In genomic region chr1:154320882-154321608, GRCh38 we compare ENCODE assay signal across 20 cellular contexts. TPM values are rescaled to one million over a fixed set of nuclear protein-coding genes. Genes with fewer than 3 reads are reported as not detected.
DNase-seq lines count a peak whose midpoint lies in the region; ATAC-seq and TF ChIP-seq lines count a peak whose summit lies in the region.
"Had no signal": no experiment of that assay in that cellular context is flagged by ENCODE, and none has a peak within 500 bp of the region (broad histone marks: within the 10 kb centered on the region; RNA-seq: fewer than 3 reads in every experiment).

A gene with protein sequence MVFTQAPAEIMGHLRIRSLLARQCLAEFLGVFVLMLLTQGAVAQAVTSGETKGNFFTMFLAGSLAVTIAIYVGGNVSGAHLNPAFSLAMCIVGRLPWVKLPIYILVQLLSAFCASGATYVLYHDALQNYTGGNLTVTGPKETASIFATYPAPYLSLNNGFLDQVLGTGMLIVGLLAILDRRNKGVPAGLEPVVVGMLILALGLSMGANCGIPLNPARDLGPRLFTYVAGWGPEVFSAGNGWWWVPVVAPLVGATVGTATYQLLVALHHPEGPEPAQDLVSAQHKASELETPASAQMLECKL (plus strand): TSS chr1:154321093. CDS start chr1:154321156, 63 bp downstream.

- no peak within 1 kb of the TSS for H4K91ac ChIP-seq in neuronal stem cell (ENCODE audit: low read depth, low read length, poor library complexity)

- peak within 1 kb of the TSS in 2 of 10 donors; percentile 26 to 53 for H3K27ac ChIP-seq in heart right ventricle
- no peak within 1 kb of the TSS for H3K27ac ChIP-seq in neuronal stem cell (replicated peaks; ENCODE audit: low read length)
- no peak within 1 kb of the TSS for H3K27ac ChIP-seq in coronary artery
- H3K27ac ChIP-seq: C4-2B, neutrophil, PC-9 had no signal

- H3K36me3 ChIP-seq in heart right ventricle (no peaks in the 10 kb centered on the region), neuronal stem cell (replicated peaks in 1 of 2; ENCODE audit: control insufficient read depth in 2 of 2, insufficient read depth in 2 of 2, low read length in 2 of 2) (no peaks in the 10 kb centered on the region)
- H3K36me3 ChIP-seq: neutrophil, spleen had no signal

- H3K27ac Mint-ChIP-seq in activated T-helper 17 cell treated with anti-CD3 and anti-CD28 coated beads, Interleukin-2, amount 50 U/mL, for 72 hours, result peak within 1 kb of the TSS; percentile 49

- no peak within 1 kb of the TSS for H2AK5ac ChIP-seq in neuronal stem cell (ENCODE audit: low read depth, low read length)

- no peak within 1 kb of the TSS for H4K8ac ChIP-seq in neuronal stem cell (ENCODE audit: low read depth, low read length)

- H3K14ac ChIP-seq in neuronal stem cell (ENCODE audit: low read length), result no peak within 1 kb of the TSS

- H3K4me3 ChIP-seq in heart right ventricle, result no peak within 1 kb of the TSS
- no peak within 1 kb of the TSS for H3K4me3 ChIP-seq in neuronal stem cell (ENCODE audit: low read length in 2 of 2)
- H3K4me3 ChIP-seq in coronary artery, result no peak within 1 kb of the TSS
- H3K4me3 ChIP-seq: PC-9, spleen had no signal

- H2BK15ac ChIP-seq in neuronal stem cell (ENCODE audit: low read length), result no peak within 1 kb of the TSS

- no peak within 1 kb of the TSS for H3K18ac ChIP-seq in neuronal stem cell (ENCODE audit: low read length)

- H2AFZ ChIP-seq in neuronal stem cell (ENCODE audit: low read length), result no peak within 1 kb of the TSS
- H2AFZ ChIP-seq: PC-9 had no signal

- intact Hi-C loops in heart right ventricle (cut with DNase I), result loop anchor here in 2 of 10 donors (5.0 to 10.0 kb wide), 2 partner anchors 49 to 234 kb away; partner anchors contain the start of genes HAX1 (in 1 of the 2) and UBE2Q1 (in 1 of the 2)

- H3K36me3 Mint-ChIP-seq in activated T-helper 17 cell treated with anti-CD3 and anti-CD28 coated beads, Interleukin-2, amount 50 U/mL, for 72 hours (ENCODE audit: low read depth), result no peaks in the 10 kb centered on the region

- H3K9ac ChIP-seq in neuronal stem cell (ENCODE audit: low read depth, low read length, poor library complexity), result peak within 1 kb of the TSS; percentile 68

- H2BK12ac ChIP-seq in neuronal stem cell (ENCODE audit: low read length), result no peak within 1 kb of the TSS

- H3K27me3 ChIP-seq in heart right ventricle, result peaks cover 0 to 20% (median 0%) of the 10 kb centered on the region in 7 donors
- peaks cover 0 to 19% (median 0%) of the 10 kb centered on the region in 3 experiments for H3K27me3 ChIP-seq in neuronal stem cell (ENCODE audit: control insufficient read depth in 3 of 3, insufficient read depth in 3 of 3, low read depth in 1 of 3, low read length in 3 of 3)

- DNase-seq in OCI-M1 (lab: John Stamatoyannopoulos, UW), result peak; percentile 94
- no peak for DNase-seq in heart right ventricle
- no peak for DNase-seq in neuronal stem cell (ENCODE audit: low spot score)
- no peak for DNase-seq in NCI-H1105 (lab: John Stamatoyannopoulos, UW)
- DNase-seq in central memory CD4-positive, alpha-beta T cell, result no peak
- no peak for DNase-seq in coronary artery (ENCODE audit: low spot score)
- DNase-seq: activated CD4-positive, alpha-beta T cell treated with anti-CD3 and anti-CD28 coated beads, Interleukin-2, amount 50 U/mL, for 4 hours; effector memory CD4-positive, alpha-beta T cell; KG1; NCI-H1436 treated with DMSO at 0.1 percent for 48 hours; PC-9; spleen had no signal

- no peak within 1 kb of the TSS for H3K4ac ChIP-seq in neuronal stem cell (ENCODE audit: low read length)

- H3K4me1 ChIP-seq in heart right ventricle, result peaks cover 3 to 25% (median 19%) of the 10 kb centered on the region in 9 donors
- H3K4me1 ChIP-seq in neuronal stem cell (ENCODE audit: control insufficient read depth in 2 of 2, insufficient read depth in 1 of 2, low read depth in 1 of 2, low read length in 2 of 2), result no peaks in the 10 kb centered on the region

- peaks cover 3% of the 10 kb centered on the region for H3K79me1 ChIP-seq in neuronal stem cell (ENCODE audit: low read depth, low read length)

- H3K4me1 Mint-ChIP-seq in activated T-helper 17 cell treated with anti-CD3 and anti-CD28 coated beads, Interleukin-2, amount 50 U/mL, for 72 hours, result no peaks in the 10 kb centered on the region

- H2BK120ac ChIP-seq in neuronal stem cell (ENCODE audit: low read depth, low read length), result no peak within 1 kb of the TSS

- no peak within 1 kb of the TSS for H3K23ac ChIP-seq in neuronal stem cell (ENCODE audit: low read depth, low read length, poor library complexity)

- H3K4me3 Mint-ChIP-seq in activated T-helper 17 cell treated with anti-CD3 and anti-CD28 coated beads, Interleukin-2, amount 50 U/mL, for 72 hours, result no peak within 1 kb of the TSS

- TF ChIP-seq CTCF in heart right ventricle (IDR thresholded peaks at IDR 0.05) (peak in 2 of 9 donors; percentile 24 to 26), coronary artery (IDR thresholded peaks at IDR 0.05) (no peak)

- no peak for TF ChIP-seq POLR2A in GM18505 (IDR thresholded peaks at IDR 0.05; ENCODE audit: borderline replicate concordance, extremely low read depth, insufficient read depth, insufficient read length)

- H3K27me3 Mint-ChIP-seq in activated T-helper 17 cell treated with anti-CD3 and anti-CD28 coated beads, Interleukin-2, amount 50 U/mL, for 72 hours, result no peaks in the 10 kb centered on the region

- ATAC-seq in activated T-helper 17 cell treated with anti-CD3 and anti-CD28 coated beads, Interleukin-2, amount 50 U/mL, for 72 hours (replicated peaks), result no peak
- peak; percentile 15 to 66 (median 40) for ATAC-seq in heart right ventricle
- ATAC-seq in GM18505 (IDR thresholded peaks at IDR 0.05; ENCODE audit: unreplicated experiment), result no peak

- no peak within 1 kb of the TSS for H2BK5ac ChIP-seq in neuronal stem cell (ENCODE audit: low read length)

- peaks cover 0 to 12% (median 0%) of the 10 kb centered on the region in 11 donors for H3K9me3 ChIP-seq in heart right ventricle
- no peaks in the 10 kb centered on the region for H3K9me3 ChIP-seq in neuronal stem cell (replicated peaks in 1 of 2; ENCODE audit: control insufficient read depth in 2 of 2, insufficient read depth in 1 of 2, low read depth in 1 of 2, low read length in 2 of 2)

- no peaks in the 10 kb centered on the region for H3K9me3 Mint-ChIP-seq in activated T-helper 17 cell treated with anti-CD3 and anti-CD28 coated beads, Interleukin-2, amount 50 U/mL, for 72 hours

- 4 to 10% methylated on average over 9 of the region's 9 CpGs for WGBS in heart right ventricle, 2 donors
- WGBS in neuronal stem cell (ENCODE audit: extremely low coverage in 2 of 2, insufficient read length in 2 of 2, insufficient replicate concordance in 1 of 2), 2 donors, result 100% methylated on average over 2 of the region's 9 CpGs

- no peak within 1 kb of the TSS for H3K4me2 ChIP-seq in neuronal stem cell (ENCODE audit: insufficient read depth, low read length, poor library complexity, severe bottlenecking)
- H3K4me2 ChIP-seq: PC-9 had no signal

RNA-seq across cellular contexts. Expression of the gene that starts here (rescaled TPM):
- not detected for total RNA-seq in activated T-helper 17 cell treated with anti-CD3 and anti-CD28 coated beads, Interleukin-2, amount 50 U/mL, for 72 hours
- 1 to 10 TPM in 1 of 10 donors, under 1 TPM in 6, not detected in 3; 0.12 to 1.5 (median 0.48) TPM for total RNA-seq in heart right ventricle
- polyA plus RNA-seq in heart right ventricle, result under 1 TPM in 1 of 2 donors, not detected in 1; 0.35 TPM
- polyA plus RNA-seq in neuronal stem cell (2013, experiment 1 of 2), result not detected
- not detected for polyA plus RNA-seq in neuronal stem cell (2013, experiment 2 of 2)
- total RNA-seq: astrocyte; NCI-H460; PC-9; T-helper 2 cell treated with Interferon-gamma antibody and Interleukin-4, amounts not matched to agents 100 ng/mL and 5 ng/mL, for 36 hours had no signal
- polyA plus RNA-seq: liver had no signal

Comparison
In these comparisons a context has a peak if more than half of its experiments do, and no peak if none do; other contexts are left out.
1. ATAC-seq: peak in heart right ventricle (8 of 8); none in activated T-helper 17 cell treated with anti-CD3 and anti-CD28 coated beads, Interleukin-2, amount 50 U/mL, for 72 hours (single experiment) and GM18505 (single experiment).